8 cellular contexts compared by ENCODE assay signal in genomic region chr1:222643603-222643936, GRCh38. TPM values are rescaled to one million over a fixed set of nuclear protein-coding genes. Genes with fewer than 3 reads are reported as not detected.
DNase-seq lines count a peak whose midpoint lies in the region; ATAC-seq, FAIRE-seq and TF ChIP-seq lines count a peak whose summit lies in the region.

No MANE protein-coding gene starts in this region.

- TF ChIP-seq CTCF in endothelial cell of umbilical vein (IDR thresholded peaks at IDR 0.05; ENCODE audit: extremely low read depth in 1 of 2, insufficient read depth in 1 of 2, low read depth in 1 of 2, low read length in 2 of 2) (no peak), nephron progenitor cell (IDR thresholded peaks at IDR 0.05) (no peak)

- H3K79me2 ChIP-seq in endothelial cell of umbilical vein (ENCODE audit: control insufficient read depth, insufficient read depth, low read length): peaks cover 11% of the 10 kb centered on the region

- H3K4me3 ChIP-seq in H7 (ENCODE audit: insufficient read depth, low read depth, low read length) (peak overlapping the region; percentile 96), endothelial cell of umbilical vein (replicated peaks in 1 of 3; ENCODE audit: insufficient read depth in 1 of 3, low read depth in 1 of 3, low read length in 3 of 3) (peak overlapping the region; percentile 42 to 98 (median 72))

- POLR2A ChIA-PET in endothelial cell of umbilical vein (lab: Charles Lee): interaction anchor here (0.6 kb wide), 1 partner anchor 179 kb away, joined by 3 read pairs; no protein-coding TSS in a partner anchor

- peak overlapping the region; percentile 93 for H3K27ac ChIP-seq in endothelial cell of umbilical vein (ENCODE audit: insufficient read depth, low read depth, low read length)

- TSS peak; percentile 99 for BruUV-seq in endothelial cell of umbilical vein (replicated peaks; lab: Mats Ljungman, UMichigan)

- ATAC-seq in GM21528 (IDR thresholded peaks at IDR 0.05; ENCODE audit: low FRiP score, unreplicated experiment): no peak

- TF ChIP-seq POLR2A in endothelial cell of umbilical vein (IDR thresholded peaks at IDR 0.05; ENCODE audit: low read depth, low read length): no peak

- H4K20me1 ChIP-seq in endothelial cell of umbilical vein (replicated peaks; ENCODE audit: control insufficient read depth, extremely low read depth, insufficient read depth, low read length): no peaks in the 10 kb centered on the region

- dilution Hi-C loops in endothelial cell of umbilical vein (cut with MboI; ENCODE audit: extremely low pct_ligation_motif_present, low sequenced_read_pairs): no loop called here

- no peaks in the 10 kb centered on the region for H3K9me3 ChIP-seq in endothelial cell of umbilical vein (replicated peaks; ENCODE audit: control insufficient read depth, insufficient read depth, low read length)

- no peak for DNase-seq in H7
- peak; percentile 58 for DNase-seq in RKO (ENCODE audit: low spot score)
- DNase-seq in endothelial cell of umbilical vein (ENCODE audit: low read depth, low spot score): no peak
- DNase-seq in nephron progenitor cell: no peak
- DNase-seq in NCI-H1105 (lab: John Stamatoyannopoulos, UW): no peak
- no peak for DNase-seq in NAMALWA (ENCODE audit: low spot score)
- DNase-seq in activated effector memory CD4-positive, alpha-beta T cell treated with anti-CD3 and anti-CD28 coated beads, Interleukin-2, amount 50 U/mL, for 16 hours: no peak

- H3K27me3 ChIP-seq in H7 (ENCODE audit: control insufficient read depth, insufficient read depth, low read length) (no peaks in the 10 kb centered on the region), endothelial cell of umbilical vein (ENCODE audit: control insufficient read depth in 2 of 2, insufficient read depth in 2 of 2, low read length in 2 of 2) (no peaks in the 10 kb centered on the region)

- H3K9me3 Mint-ChIP-seq in nephron progenitor cell: no peaks in the 10 kb centered on the region

- CTCF ChIA-PET in endothelial cell of umbilical vein (lab: Charles Lee): interaction anchor here (2.4 to 2.9 kb wide), 2 partner anchors 9 to 178 kb away, joined by 11 to 24 read pairs; no protein-coding TSS in a partner anchor

- H3K4me1 ChIP-seq in endothelial cell of umbilical vein (ENCODE audit: control insufficient read depth, extremely low read depth, insufficient read depth, low read length): peaks cover 13% of the 10 kb centered on the region

- H3K4me2 ChIP-seq in endothelial cell of umbilical vein (ENCODE audit: insufficient read depth, low read length): peak overlapping the region; percentile 81

- H3K36me3 Mint-ChIP-seq in nephron progenitor cell (ENCODE audit: low read depth): peaks cover 21% of the 10 kb centered on the region

- H3K36me3 ChIP-seq in H7 (replicated peaks; ENCODE audit: control insufficient read depth, insufficient read depth, low read length) (no peaks in the 10 kb centered on the region; the same call in 1 of the 2 replicates), endothelial cell of umbilical vein (ENCODE audit: control insufficient read depth in 2 of 2, extremely low read depth in 1 of 2, insufficient read depth in 2 of 2, low read length in 2 of 2) (no peaks in the 10 kb centered on the region)

- H3K27me3 Mint-ChIP-seq in nephron progenitor cell (ENCODE audit: low read depth, poor library complexity): no peaks in the 10 kb centered on the region

- peak overlapping the region; percentile 94 for H3K9ac ChIP-seq in endothelial cell of umbilical vein (replicated peaks; ENCODE audit: extremely low read depth, insufficient read depth, low read length)

- H3K4me1 Mint-ChIP-seq in nephron progenitor cell: peaks cover 25% of the 10 kb centered on the region

- H3K27ac Mint-ChIP-seq in nephron progenitor cell: peak overlapping the region; percentile 99

- peak overlapping the region; percentile 99 for H3K4me3 Mint-ChIP-seq in nephron progenitor cell

- no peaks in the 10 kb centered on the region for H3K9me1 ChIP-seq in endothelial cell of umbilical vein (replicated peaks; ENCODE audit: control insufficient read depth, extremely low read depth, insufficient read depth, low read length)

- intact Hi-C loops in endothelial cell of umbilical vein (cut with micrococcal nuclease): loop anchor here (5.0 kb wide), 1 partner anchor 1491 kb away; no protein-coding TSS in a partner anchor

- FAIRE-seq in endothelial cell of umbilical vein (lab: Jason Lieb, UNC): peak; percentile 31

- peak overlapping the region; percentile 85 for H2AFZ ChIP-seq in endothelial cell of umbilical vein (ENCODE audit: low read depth, low read length)

TF ChIP-seq in endothelial cell of umbilical vein, 7 proteins besides CTCF, POLR2A, EP300 and RAD21:
- TF ChIP-seq JUN (IDR thresholded peaks at IDR 0.05; ENCODE audit: borderline replicate concordance, insufficient read depth, insufficient read length, low read depth): no peak

RNA-seq across cellular contexts. Expression of gene MIA3, which starts 25.7 kb away (rescaled TPM):
- 52.5 and 75.7 TPM in 2 replicates for total RNA-seq in H7 (2014; rRNA removed; shearing (Covaris generic))
- 61.3 and 63.7 TPM in 2 replicates for total RNA-seq in endothelial cell of umbilical vein
- 108 and 112 TPM in 2 replicates for polyA plus RNA-seq in endothelial cell of umbilical vein
- polyA plus RNA-seq in endothelial cell of umbilical vein (2011; cell fraction: cytosol; rRNA removed): 39.8 and 52.0 TPM in 2 replicates
- 152 and 170 TPM in 2 replicates for polyA plus RNA-seq in endothelial cell of umbilical vein (2011; cell fraction: nucleus; rRNA removed)
- polyA plus RNA-seq in endothelial cell of umbilical vein (2012): 30.0 and 36.6 TPM in 2 replicates
- 75.0 and 86.2 TPM in 2 replicates for polyA minus RNA-seq in endothelial cell of umbilical vein
- polyA minus RNA-seq in endothelial cell of umbilical vein (2011; cell fraction: cytosol; rRNA and poly(A)+ RNA removed): 14.7 TPM
- 51.0 and 60.1 TPM in 2 replicates for polyA minus RNA-seq in endothelial cell of umbilical vein (2011; cell fraction: nucleus; rRNA and poly(A)+ RNA removed)

RNA-seq across cellular contexts. Expression of gene TAF1A, which starts 53.8 kb away (rescaled TPM):
- 20.6 and 24.0 TPM in 2 replicates for total RNA-seq in H7 (2014; rRNA removed; shearing (Covaris generic))
- total RNA-seq in endothelial cell of umbilical vein: 5.3 and 7.1 TPM in 2 replicates
- polyA plus RNA-seq in endothelial cell of umbilical vein: 1.3 and 1.4 TPM in 2 replicates
- 1.5 and 1.7 TPM in 2 replicates for polyA plus RNA-seq in endothelial cell of umbilical vein (2011; cell fraction: cytosol; rRNA removed)
- polyA plus RNA-seq in endothelial cell of umbilical vein (2011; cell fraction: nucleus; rRNA removed): 4.5 and 6.9 TPM in 2 replicates
- polyA plus RNA-seq in endothelial cell of umbilical vein (2012): 1.9 and 3.7 TPM in 2 replicates
- polyA minus RNA-seq in endothelial cell of umbilical vein: 0.97 and 2.8 TPM in 2 replicates
- 2.4 TPM for polyA minus RNA-seq in endothelial cell of umbilical vein (2011; cell fraction: cytosol; rRNA and poly(A)+ RNA removed)
- polyA minus RNA-seq in endothelial cell of umbilical vein (2011; cell fraction: nucleus; rRNA and poly(A)+ RNA removed): 3.4 and 8.0 TPM in 2 replicates
